Comparison of ENCODE assay signal across 22 cellular contexts in the genomic region with DNA sequence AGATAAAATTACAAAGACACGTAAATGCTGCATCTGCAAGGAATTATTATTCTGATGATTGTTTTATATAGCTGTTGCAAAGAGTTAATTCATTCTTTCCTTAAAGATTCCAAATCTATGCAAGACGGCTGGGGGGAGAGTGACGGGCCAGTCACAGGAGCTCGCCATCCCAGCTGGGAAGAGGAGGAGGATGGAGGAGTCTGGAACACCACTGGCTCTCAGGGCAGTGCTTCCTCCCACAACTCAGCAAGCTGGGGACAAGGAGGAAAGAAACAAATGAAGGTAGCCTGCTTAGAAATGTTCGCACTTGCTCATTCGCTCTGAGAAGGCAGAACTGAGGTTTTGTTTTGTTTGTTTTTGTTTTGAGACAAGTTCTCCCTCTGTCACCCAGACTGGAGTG.
DNase-seq lines count a peak whose midpoint lies in the region; ATAC-seq and TF ChIP-seq lines count a peak whose summit lies in the region.
"Had no signal": no experiment of that assay in that cellular context is flagged by ENCODE, and none has a peak within 500 bp of the region (broad histone marks: within the 10 kb centered on the region; RNA-seq: fewer than 3 reads in every experiment).

No MANE protein-coding gene starts in this region.

- peaks cover 25% of the 10 kb centered on the region for H3K79me1 ChIP-seq in mesenchymal stem cell (replicated peaks; ENCODE audit: low read length, poor library complexity, severe bottlenecking)

- H3K9me3 Mint-ChIP-seq in activated T-cell treated with anti-CD3 and anti-CD28 coated beads, Interleukin-2, amount 50 U/mL, for 72 hours = no peaks in the 10 kb centered on the region
- H3K9me3 Mint-ChIP-seq in activated T-cell treated with anti-CD3 and anti-CD28 coated beads, Interleukin-2, amount 50 U/mL, for 4 hours = no peaks in the 10 kb centered on the region
- H3K9me3 Mint-ChIP-seq in activated T-helper 2 cell treated with anti-CD3 and anti-CD28 coated beads, Interferon-gamma antibody, Interleukin-2, Interleukin-4, amounts not matched to agents 10 μg/mL and 5 μg/mL and 100 μg/mL, durations not matched to agents 14 hours and 24 hours and 36 hours = no peaks in the 10 kb centered on the region
- H3K9me3 Mint-ChIP-seq: dendritic cell treated with granulocyte-macrophage colony-stimulating factor and Interleukin-4, amounts not matched to agents 40 ng/mL and 50 ng/mL, for 4 days; stimulated activated memory B cell treated with anti-CD40 and anti-IgM and Interleukin-4, amounts not matched to agents 10 μg/mL and 1 μg/mL and 100 μg/mL, for 72 hours had no signal

- H3K9ac ChIP-seq in mesenchymal stem cell (ENCODE audit: low read length) = peak overlapping the region; percentile 39
- H3K9ac ChIP-seq: GM23248 had no signal

- TF ChIP-seq POLR2A in spleen (IDR thresholded peaks at IDR 0.05) (no peak), body of pancreas (IDR thresholded peaks at IDR 0.05) (no peak)

- ATAC-seq in activated T-cell treated with anti-CD3 and anti-CD28 coated beads, Interleukin-2, amount 50 U/mL, for 72 hours (replicated peaks in 1 of 2) = no peak
- ATAC-seq in activated T-cell treated with anti-CD3 and anti-CD28 coated beads, Interleukin-2, amount 50 U/mL, for 4 hours = no peak
- no peak for ATAC-seq in GM18867 (IDR thresholded peaks at IDR 0.05; ENCODE audit: unreplicated experiment)
- no peak for ATAC-seq in body of pancreas
- ATAC-seq: heart left ventricle; left colon; Right ventricle myocardium inferior; stimulated activated memory B cell treated with anti-CD40 and anti-IgM and Interleukin-4, amounts not matched to agents 10 μg/mL and 1 μg/mL and 100 μg/mL, for 72 hours had no signal

- H3K4me2 ChIP-seq in mesenchymal stem cell (ENCODE audit: low read length, poor library complexity, severe bottlenecking) = no peak overlapping the region

- peak overlapping the region; percentile 57 for H3K27ac Mint-ChIP-seq in activated T-cell treated with anti-CD3 and anti-CD28 coated beads, Interleukin-2, amount 50 U/mL, for 72 hours
- H3K27ac Mint-ChIP-seq in activated T-helper 2 cell treated with anti-CD3 and anti-CD28 coated beads, Interferon-gamma antibody, Interleukin-2, Interleukin-4, amounts not matched to agents 10 μg/mL and 5 μg/mL and 100 μg/mL, durations not matched to agents 14 hours and 24 hours and 36 hours = no peak overlapping the region
- H3K27ac Mint-ChIP-seq: dendritic cell treated with granulocyte-macrophage colony-stimulating factor and Interleukin-4, amounts not matched to agents 40 ng/mL and 50 ng/mL, for 4 days; stimulated activated memory B cell treated with anti-CD40 and anti-IgM and Interleukin-4, amounts not matched to agents 10 μg/mL and 1 μg/mL and 100 μg/mL, for 72 hours had no signal

- no peak overlapping the region for H3K23ac ChIP-seq in mesenchymal stem cell (ENCODE audit: low read length in 2 of 2)

- no peak overlapping the region for H3K4ac ChIP-seq in mesenchymal stem cell (ENCODE audit: low read depth in 1 of 2, low read length in 2 of 2)

- H2BK15ac ChIP-seq in mesenchymal stem cell (ENCODE audit: low read depth, poor library complexity, severe bottlenecking) = no peak overlapping the region

- H3K4me1 ChIP-seq in mesenchymal stem cell (ENCODE audit: control insufficient read depth, insufficient read depth, low read depth, low read length) (peaks cover 5% of the 10 kb centered on the region), spleen (peaks cover 14 to 67% (median 34%) of the 10 kb centered on the region in 6 donors), body of pancreas (peaks cover 22% of the 10 kb centered on the region)

- H3K27ac ChIP-seq in VCaP (peak overlapping the region; percentile 89), mesenchymal stem cell (ENCODE audit: low read length, poor library complexity, severe bottlenecking) (no peak overlapping the region), spleen (peak overlapping the region in 6 of 8 donors; percentile 2 to 85 (median 40)), body of pancreas (peak overlapping the region in 1 of 4 donors; percentile 17)
- H3K27ac ChIP-seq: cardiac muscle cell, GM23248 had no signal

- no peak overlapping the region for H3K4me3 Mint-ChIP-seq in activated T-cell treated with anti-CD3 and anti-CD28 coated beads, Interleukin-2, amount 50 U/mL, for 72 hours
- H3K4me3 Mint-ChIP-seq in activated T-cell treated with anti-CD3 and anti-CD28 coated beads, Interleukin-2, amount 50 U/mL, for 4 hours = no peak overlapping the region
- no peak overlapping the region for H3K4me3 Mint-ChIP-seq in activated T-helper 2 cell treated with anti-CD3 and anti-CD28 coated beads, Interferon-gamma antibody, Interleukin-2, Interleukin-4, amounts not matched to agents 10 μg/mL and 5 μg/mL and 100 μg/mL, durations not matched to agents 14 hours and 24 hours and 36 hours (ENCODE audit: low read depth)
- H3K4me3 Mint-ChIP-seq: dendritic cell treated with granulocyte-macrophage colony-stimulating factor and Interleukin-4, amounts not matched to agents 40 ng/mL and 50 ng/mL, for 4 days; stimulated activated memory B cell treated with anti-CD40 and anti-IgM and Interleukin-4, amounts not matched to agents 10 μg/mL and 1 μg/mL and 100 μg/mL, for 72 hours had no signal

- H3K36me3 ChIP-seq in mesenchymal stem cell (ENCODE audit: control insufficient read depth in 1 of 2, insufficient read depth in 2 of 2, low read depth in 1 of 2, low read length in 2 of 2) (peaks cover 27% of the 10 kb centered on the region in 2 experiments), spleen (peaks cover 0 to 93% (median 47%) of the 10 kb centered on the region in 6 donors), body of pancreas (replicated peaks in 1 of 2; ENCODE audit: insufficient read depth in 1 of 2, low read depth in 2 of 2) (peaks cover 0 to 4% of the 10 kb centered on the region in 2 donors)

- H3K4me1 Mint-ChIP-seq in activated T-cell treated with anti-CD3 and anti-CD28 coated beads, Interleukin-2, amount 50 U/mL, for 72 hours (ENCODE audit: low read depth) = peaks cover 51% of the 10 kb centered on the region
- H3K4me1 Mint-ChIP-seq in activated T-cell treated with anti-CD3 and anti-CD28 coated beads, Interleukin-2, amount 50 U/mL, for 4 hours (ENCODE audit: low read depth) = peaks cover 45% of the 10 kb centered on the region
- peaks cover 17% of the 10 kb centered on the region for H3K4me1 Mint-ChIP-seq in activated T-helper 2 cell treated with anti-CD3 and anti-CD28 coated beads, Interferon-gamma antibody, Interleukin-2, Interleukin-4, amounts not matched to agents 10 μg/mL and 5 μg/mL and 100 μg/mL, durations not matched to agents 14 hours and 24 hours and 36 hours (ENCODE audit: low read depth)

- H3K27me3 ChIP-seq in mesenchymal stem cell (ENCODE audit: control insufficient read depth in 1 of 2, insufficient read depth in 1 of 2, low read length in 2 of 2) (no peaks in the 10 kb centered on the region), spleen (replicated peaks in 1 of 7) (no peaks in the 10 kb centered on the region), body of pancreas (no peaks in the 10 kb centered on the region)
- H3K27me3 ChIP-seq: cardiac muscle cell, heart left ventricle, thyroid gland had no signal

- H3K9me3 ChIP-seq in mesenchymal stem cell (ENCODE audit: control insufficient read depth, low read length) (no peaks in the 10 kb centered on the region), spleen (no peaks in the 10 kb centered on the region), body of pancreas (no peaks in the 10 kb centered on the region)
- H3K9me3 ChIP-seq: heart left ventricle, thyroid gland had no signal

- H3K14ac ChIP-seq in mesenchymal stem cell (ENCODE audit: low read length in 2 of 2) = no peak overlapping the region

- no peak overlapping the region for H2BK12ac ChIP-seq in mesenchymal stem cell (ENCODE audit: low read length in 2 of 2)

- 97% methylated on average over 6 of the region's 6 CpGs for WGBS in mesenchymal stem cell
- WGBS in spleen, 5 donors = 83 to 95% (median 87%) methylated on average over 6 of the region's 6 CpGs
- 68 to 73% methylated on average over 6 of the region's 6 CpGs for WGBS in body of pancreas, 2 donors

- no peak overlapping the region for H3K18ac ChIP-seq in mesenchymal stem cell (ENCODE audit: low read depth in 1 of 2, low read length in 2 of 2)

- no peak overlapping the region for H3K4me3 ChIP-seq in mesenchymal stem cell (ENCODE audit: insufficient read depth in 1 of 2, low read depth in 1 of 2, low read length in 2 of 2)
- no peak overlapping the region for H3K4me3 ChIP-seq in spleen
- no peak overlapping the region for H3K4me3 ChIP-seq in body of pancreas
- H3K4me3 ChIP-seq: cardiac muscle cell, GM23248, heart left ventricle, thyroid gland had no signal

- H3K36me3 Mint-ChIP-seq in activated T-cell treated with anti-CD3 and anti-CD28 coated beads, Interleukin-2, amount 50 U/mL, for 72 hours (ENCODE audit: insufficient read depth in 2 of 2) = peaks cover 5 to 10% of the 10 kb centered on the region in 2 donors
- H3K36me3 Mint-ChIP-seq in activated T-cell treated with anti-CD3 and anti-CD28 coated beads, Interleukin-2, amount 50 U/mL, for 4 hours (ENCODE audit: insufficient read depth) = peaks cover 24% of the 10 kb centered on the region
- peaks cover 42% of the 10 kb centered on the region for H3K36me3 Mint-ChIP-seq in activated T-helper 2 cell treated with anti-CD3 and anti-CD28 coated beads, Interferon-gamma antibody, Interleukin-2, Interleukin-4, amounts not matched to agents 10 μg/mL and 5 μg/mL and 100 μg/mL, durations not matched to agents 14 hours and 24 hours and 36 hours (ENCODE audit: low read depth)

- no peak overlapping the region for H2AFZ ChIP-seq in mesenchymal stem cell (ENCODE audit: low read depth, low read length)
- H2AFZ ChIP-seq: GM23248 had no signal

- H2AK5ac ChIP-seq in mesenchymal stem cell (ENCODE audit: low read length, severe bottlenecking) = no peak overlapping the region

- no peaks in the 10 kb centered on the region for H3K27me3 Mint-ChIP-seq in activated T-cell treated with anti-CD3 and anti-CD28 coated beads, Interleukin-2, amount 50 U/mL, for 72 hours (ENCODE audit: low read depth)
- no peaks in the 10 kb centered on the region for H3K27me3 Mint-ChIP-seq in activated T-cell treated with anti-CD3 and anti-CD28 coated beads, Interleukin-2, amount 50 U/mL, for 4 hours (ENCODE audit: low read depth)
- no peaks in the 10 kb centered on the region for H3K27me3 Mint-ChIP-seq in activated T-helper 2 cell treated with anti-CD3 and anti-CD28 coated beads, Interferon-gamma antibody, Interleukin-2, Interleukin-4, amounts not matched to agents 10 μg/mL and 5 μg/mL and 100 μg/mL, durations not matched to agents 14 hours and 24 hours and 36 hours (ENCODE audit: low read depth)
- H3K27me3 Mint-ChIP-seq: dendritic cell treated with granulocyte-macrophage colony-stimulating factor and Interleukin-4, amounts not matched to agents 40 ng/mL and 50 ng/mL, for 4 days; stimulated activated memory B cell treated with anti-CD40 and anti-IgM and Interleukin-4, amounts not matched to agents 10 μg/mL and 1 μg/mL and 100 μg/mL, for 72 hours had no signal

- H2BK120ac ChIP-seq in mesenchymal stem cell (ENCODE audit: low read depth, low read length) = no peak overlapping the region

- TF ChIP-seq CTCF in VCaP (conservative IDR thresholded peaks at IDR 0.05) = no peak
- no peak for TF ChIP-seq CTCF in spleen (IDR thresholded peaks at IDR 0.05 in 8 of 11, conservative IDR thresholded peaks at IDR 0.05 in 3 of 11)
- TF ChIP-seq CTCF in body of pancreas (IDR thresholded peaks at IDR 0.05) = no peak

- H2BK5ac ChIP-seq in mesenchymal stem cell (ENCODE audit: low read depth, low read length, poor library complexity, severe bottlenecking) = no peak overlapping the region

- intact Hi-C loops in spleen (cut with DNase I; ENCODE audit: low total_unique reads) (no loop called here), body of pancreas (cut with DNase I) (no loop called here)
- intact Hi-C loops in activated T-helper 2 cell treated with anti-CD3 and anti-CD28 coated beads, Interferon-gamma antibody, Interleukin-2, Interleukin-4, amounts not matched to agents 10 μg/mL and 5 μg/mL and 100 μg/mL, durations not matched to agents 14 hours and 24 hours and 36 hours (cut with micrococcal nuclease) = no loop called here

- DNase-seq in activated T-cell treated with anti-CD3 and anti-CD28 coated beads, Interleukin-2, amount 50 U/mL, for 72 hours = no peak
- DNase-seq in activated T-cell treated with anti-CD3 and anti-CD28 coated beads, Interleukin-2, amount 50 U/mL, for 4 hours = no peak
- DNase-seq in mesenchymal stem cell (no peak), spleen (no peak), body of pancreas (no peak)
- no peak for DNase-seq in activated T-helper 2 cell treated with anti-CD3 and anti-CD28 coated beads, Interferon-gamma antibody, Interleukin-2, Interleukin-4, amounts not matched to agents 10 μg/mL and 5 μg/mL and 100 μg/mL, durations not matched to agents 14 hours and 24 hours and 36 hours (ENCODE audit: low spot score)
- DNase-seq: EL; GM23248; heart left ventricle; left colon; NCI-H1048; NCI-H1930; NCI-H748 treated with DMSO at 0.1 percent for 48 hours; stimulated activated CD4-positive, alpha-beta T cell treated with anti-CD3 and anti-CD28 coated beads, Interleukin-2, amount 100 ng/mL, for 24 hours; SW 1271 had no signal

- no peak overlapping the region for H4K8ac ChIP-seq in mesenchymal stem cell (ENCODE audit: low read length)

- no peak overlapping the region for H4K91ac ChIP-seq in mesenchymal stem cell (ENCODE audit: low read length)
